ENCODE assay signal across 1 cellular context in the genomic region with DNA sequence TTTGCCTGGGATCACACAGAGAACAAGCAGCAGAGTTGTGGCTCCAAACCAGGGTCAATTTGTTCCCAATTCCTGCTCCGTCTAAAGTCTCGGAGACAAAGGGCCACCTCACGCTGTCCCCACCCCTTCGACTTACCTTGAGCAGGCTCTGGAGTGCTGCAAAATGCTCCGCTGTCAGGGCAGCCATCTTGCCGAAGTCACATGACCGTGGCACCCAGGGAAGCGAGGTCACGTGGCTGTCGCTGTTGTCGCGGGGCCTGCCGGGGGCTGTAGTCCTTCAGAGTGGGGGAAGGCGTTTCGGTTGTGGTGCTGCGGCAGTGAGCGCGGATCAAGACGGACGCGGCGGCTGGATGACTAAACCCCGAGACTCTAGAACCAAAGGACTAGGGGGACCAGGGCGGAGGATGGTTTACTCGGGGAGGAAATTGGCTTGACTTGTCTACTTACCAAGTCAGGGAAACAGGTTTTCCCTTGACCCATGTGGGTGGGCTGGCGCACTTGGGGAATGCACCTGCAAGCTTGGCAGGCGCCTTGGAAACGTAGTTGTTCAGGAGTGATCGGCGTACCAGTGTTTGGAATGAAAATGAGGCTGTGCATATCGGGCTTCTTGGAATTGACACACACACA.
A peak's percentile ranks its signal among the peaks of the same experiment; 100 is the strongest.
TF ChIP-seq lines count a peak whose summit lies in the region.

A gene (minus strand): TSS at position 199 of the 627 bp plus-strand sequence. CDS start 12 bp downstream, at position 187.

TF ChIP-seq in K562, 482 proteins besides CTCF, POLR2A, EP300 and RAD21 (continued from another document and continues in another):
- TF ChIP-seq CBFA2T2 (conservative IDR thresholded peaks at IDR 0.05) (peak; percentile 98), KDM4B (IDR thresholded peaks at IDR 0.05; ENCODE audit: borderline replicate concordance in 2 of 2, low read depth in 1 of 2) (peak in 1 of 2 experiments; percentile 93; a peak in 2 of 4 replicates), NR4A1 (CRISPR knock-in tag; IDR thresholded peaks at IDR 0.05) (no peak), NR4A1 (tag; IDR thresholded peaks at IDR 0.05) (0 out of 2 replicates have a peak, but pooled peaks have one; percentile 27), SRF (CRISPR knock-in tag; IDR thresholded peaks at IDR 0.05) (no peak), GABPB1 (CRISPR knock-in tag; IDR thresholded peaks at IDR 0.05) (peak; percentile 52; the same call in 1 of the 2 replicates), STAG1 (CRISPR knock-in tag; IDR thresholded peaks at IDR 0.05; ENCODE audit: borderline replicate concordance) (no peak), CBX3 (IDR thresholded peaks at IDR 0.05; ENCODE audit: borderline replicate concordance in 1 of 2, low read length in 2 of 2) (0 out of 3 replicates have a peak, but pooled peaks of 1 of the 2 experiments have one; percentile 31), ZNF217 (CRISPR knock-in tag; IDR thresholded peaks at IDR 0.05) (no peak), ZNF239 (CRISPR knock-in tag; IDR thresholded peaks at IDR 0.05) (0 out of 2 replicates have a peak, but pooled peaks have one; percentile 13), MAZ (CRISPR knock-in tag; conservative IDR thresholded peaks at IDR 0.05 in 1 of 2, IDR thresholded peaks at IDR 0.05 in 1 of 2) (peak; percentile 58 to 79; a peak in 3 of 4 replicates), NR2C2 (CRISPR knock-in tag; IDR thresholded peaks at IDR 0.05) (peak; percentile 76), NR2C2 (tag; IDR thresholded peaks at IDR 0.05) (peak; percentile 81), ZNF124 (CRISPR knock-in tag; IDR thresholded peaks at IDR 0.05) (no peak), YY1 (IDR thresholded peaks at IDR 0.05; ENCODE audit: borderline replicate concordance in 1 of 3, control insufficient read depth in 1 of 3, extremely low read depth in 1 of 3, insufficient read depth in 3 of 3, insufficient read length in 1 of 3, insufficient replicate concordance in 2 of 3, low read depth in 1 of 3, low read length in 2 of 3) (peak; percentile 88 to 99 (median 98)), MEF2D (tag; conservative IDR thresholded peaks at IDR 0.05; ENCODE audit: low read depth) (0 out of 2 replicates have a peak, but pooled peaks have one; percentile 51)
- TF ChIP-seq, protein P1, sequence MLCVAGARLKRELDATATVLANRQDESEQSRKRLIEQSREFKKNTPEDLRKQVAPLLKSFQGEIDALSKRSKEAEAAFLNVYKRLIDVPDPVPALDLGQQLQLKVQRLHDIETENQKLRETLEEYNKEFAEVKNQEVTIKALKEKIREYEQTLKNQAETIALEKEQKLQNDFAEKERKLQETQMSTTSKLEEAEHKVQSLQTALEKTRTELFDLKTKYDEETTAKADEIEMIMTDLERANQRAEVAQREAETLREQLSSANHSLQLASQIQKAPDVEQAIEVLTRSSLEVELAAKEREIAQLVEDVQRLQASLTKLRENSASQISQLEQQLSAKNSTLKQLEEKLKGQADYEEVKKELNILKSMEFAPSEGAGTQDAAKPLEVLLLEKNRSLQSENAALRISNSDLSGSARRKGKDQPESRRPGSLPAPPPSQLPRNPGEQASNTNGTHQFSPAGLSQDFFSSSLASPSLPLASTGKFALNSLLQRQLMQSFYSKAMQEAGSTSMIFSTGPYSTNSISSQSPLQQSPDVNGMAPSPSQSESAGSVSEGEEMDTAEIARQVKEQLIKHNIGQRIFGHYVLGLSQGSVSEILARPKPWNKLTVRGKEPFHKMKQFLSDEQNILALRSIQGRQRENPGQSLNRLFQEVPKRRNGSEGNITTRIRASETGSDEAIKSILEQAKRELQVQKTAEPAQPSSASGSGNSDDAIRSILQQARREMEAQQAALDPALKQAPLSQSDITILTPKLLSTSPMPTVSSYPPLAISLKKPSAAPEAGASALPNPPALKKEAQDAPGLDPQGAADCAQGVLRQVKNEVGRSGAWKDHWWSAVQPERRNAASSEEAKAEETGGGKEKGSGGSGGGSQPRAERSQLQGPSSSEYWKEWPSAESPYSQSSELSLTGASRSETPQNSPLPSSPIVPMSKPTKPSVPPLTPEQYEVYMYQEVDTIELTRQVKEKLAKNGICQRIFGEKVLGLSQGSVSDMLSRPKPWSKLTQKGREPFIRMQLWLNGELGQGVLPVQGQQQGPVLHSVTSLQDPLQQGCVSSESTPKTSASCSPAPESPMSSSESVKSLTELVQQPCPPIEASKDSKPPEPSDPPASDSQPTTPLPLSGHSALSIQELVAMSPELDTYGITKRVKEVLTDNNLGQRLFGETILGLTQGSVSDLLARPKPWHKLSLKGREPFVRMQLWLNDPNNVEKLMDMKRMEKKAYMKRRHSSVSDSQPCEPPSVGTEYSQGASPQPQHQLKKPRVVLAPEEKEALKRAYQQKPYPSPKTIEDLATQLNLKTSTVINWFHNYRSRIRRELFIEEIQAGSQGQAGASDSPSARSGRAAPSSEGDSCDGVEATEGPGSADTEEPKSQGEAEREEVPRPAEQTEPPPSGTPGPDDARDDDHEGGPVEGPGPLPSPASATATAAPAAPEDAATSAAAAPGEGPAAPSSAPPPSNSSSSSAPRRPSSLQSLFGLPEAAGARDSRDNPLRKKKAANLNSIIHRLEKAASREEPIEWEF (CRISPR knock-in tag; IDR thresholded peaks at IDR 0.05): 0 out of 2 replicates have a peak, but pooled peaks have one; percentile 51
- TF ChIP-seq, protein P2, sequence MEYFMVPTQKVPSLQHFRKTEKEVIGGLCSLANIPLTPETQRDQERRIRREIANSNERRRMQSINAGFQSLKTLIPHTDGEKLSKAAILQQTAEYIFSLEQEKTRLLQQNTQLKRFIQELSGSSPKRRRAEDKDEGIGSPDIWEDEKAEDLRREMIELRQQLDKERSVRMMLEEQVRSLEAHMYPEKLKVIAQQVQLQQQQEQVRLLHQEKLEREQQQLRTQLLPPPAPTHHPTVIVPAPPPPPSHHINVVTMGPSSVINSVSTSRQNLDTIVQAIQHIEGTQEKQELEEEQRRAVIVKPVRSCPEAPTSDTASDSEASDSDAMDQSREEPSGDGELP (CRISPR knock-in tag; IDR thresholded peaks at IDR 0.05; ENCODE audit: borderline replicate concordance): peak; percentile 80
- TF ChIP-seq, protein P3, sequence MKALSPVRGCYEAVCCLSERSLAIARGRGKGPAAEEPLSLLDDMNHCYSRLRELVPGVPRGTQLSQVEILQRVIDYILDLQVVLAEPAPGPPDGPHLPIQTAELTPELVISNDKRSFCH (CRISPR knock-in tag; IDR thresholded peaks at IDR 0.05): no peak
- TF ChIP-seq, protein P3 (tag; IDR thresholded peaks at IDR 0.05): 0 out of 2 replicates have a peak, but pooled peaks have one; percentile 22
- TF ChIP-seq, protein P4, sequence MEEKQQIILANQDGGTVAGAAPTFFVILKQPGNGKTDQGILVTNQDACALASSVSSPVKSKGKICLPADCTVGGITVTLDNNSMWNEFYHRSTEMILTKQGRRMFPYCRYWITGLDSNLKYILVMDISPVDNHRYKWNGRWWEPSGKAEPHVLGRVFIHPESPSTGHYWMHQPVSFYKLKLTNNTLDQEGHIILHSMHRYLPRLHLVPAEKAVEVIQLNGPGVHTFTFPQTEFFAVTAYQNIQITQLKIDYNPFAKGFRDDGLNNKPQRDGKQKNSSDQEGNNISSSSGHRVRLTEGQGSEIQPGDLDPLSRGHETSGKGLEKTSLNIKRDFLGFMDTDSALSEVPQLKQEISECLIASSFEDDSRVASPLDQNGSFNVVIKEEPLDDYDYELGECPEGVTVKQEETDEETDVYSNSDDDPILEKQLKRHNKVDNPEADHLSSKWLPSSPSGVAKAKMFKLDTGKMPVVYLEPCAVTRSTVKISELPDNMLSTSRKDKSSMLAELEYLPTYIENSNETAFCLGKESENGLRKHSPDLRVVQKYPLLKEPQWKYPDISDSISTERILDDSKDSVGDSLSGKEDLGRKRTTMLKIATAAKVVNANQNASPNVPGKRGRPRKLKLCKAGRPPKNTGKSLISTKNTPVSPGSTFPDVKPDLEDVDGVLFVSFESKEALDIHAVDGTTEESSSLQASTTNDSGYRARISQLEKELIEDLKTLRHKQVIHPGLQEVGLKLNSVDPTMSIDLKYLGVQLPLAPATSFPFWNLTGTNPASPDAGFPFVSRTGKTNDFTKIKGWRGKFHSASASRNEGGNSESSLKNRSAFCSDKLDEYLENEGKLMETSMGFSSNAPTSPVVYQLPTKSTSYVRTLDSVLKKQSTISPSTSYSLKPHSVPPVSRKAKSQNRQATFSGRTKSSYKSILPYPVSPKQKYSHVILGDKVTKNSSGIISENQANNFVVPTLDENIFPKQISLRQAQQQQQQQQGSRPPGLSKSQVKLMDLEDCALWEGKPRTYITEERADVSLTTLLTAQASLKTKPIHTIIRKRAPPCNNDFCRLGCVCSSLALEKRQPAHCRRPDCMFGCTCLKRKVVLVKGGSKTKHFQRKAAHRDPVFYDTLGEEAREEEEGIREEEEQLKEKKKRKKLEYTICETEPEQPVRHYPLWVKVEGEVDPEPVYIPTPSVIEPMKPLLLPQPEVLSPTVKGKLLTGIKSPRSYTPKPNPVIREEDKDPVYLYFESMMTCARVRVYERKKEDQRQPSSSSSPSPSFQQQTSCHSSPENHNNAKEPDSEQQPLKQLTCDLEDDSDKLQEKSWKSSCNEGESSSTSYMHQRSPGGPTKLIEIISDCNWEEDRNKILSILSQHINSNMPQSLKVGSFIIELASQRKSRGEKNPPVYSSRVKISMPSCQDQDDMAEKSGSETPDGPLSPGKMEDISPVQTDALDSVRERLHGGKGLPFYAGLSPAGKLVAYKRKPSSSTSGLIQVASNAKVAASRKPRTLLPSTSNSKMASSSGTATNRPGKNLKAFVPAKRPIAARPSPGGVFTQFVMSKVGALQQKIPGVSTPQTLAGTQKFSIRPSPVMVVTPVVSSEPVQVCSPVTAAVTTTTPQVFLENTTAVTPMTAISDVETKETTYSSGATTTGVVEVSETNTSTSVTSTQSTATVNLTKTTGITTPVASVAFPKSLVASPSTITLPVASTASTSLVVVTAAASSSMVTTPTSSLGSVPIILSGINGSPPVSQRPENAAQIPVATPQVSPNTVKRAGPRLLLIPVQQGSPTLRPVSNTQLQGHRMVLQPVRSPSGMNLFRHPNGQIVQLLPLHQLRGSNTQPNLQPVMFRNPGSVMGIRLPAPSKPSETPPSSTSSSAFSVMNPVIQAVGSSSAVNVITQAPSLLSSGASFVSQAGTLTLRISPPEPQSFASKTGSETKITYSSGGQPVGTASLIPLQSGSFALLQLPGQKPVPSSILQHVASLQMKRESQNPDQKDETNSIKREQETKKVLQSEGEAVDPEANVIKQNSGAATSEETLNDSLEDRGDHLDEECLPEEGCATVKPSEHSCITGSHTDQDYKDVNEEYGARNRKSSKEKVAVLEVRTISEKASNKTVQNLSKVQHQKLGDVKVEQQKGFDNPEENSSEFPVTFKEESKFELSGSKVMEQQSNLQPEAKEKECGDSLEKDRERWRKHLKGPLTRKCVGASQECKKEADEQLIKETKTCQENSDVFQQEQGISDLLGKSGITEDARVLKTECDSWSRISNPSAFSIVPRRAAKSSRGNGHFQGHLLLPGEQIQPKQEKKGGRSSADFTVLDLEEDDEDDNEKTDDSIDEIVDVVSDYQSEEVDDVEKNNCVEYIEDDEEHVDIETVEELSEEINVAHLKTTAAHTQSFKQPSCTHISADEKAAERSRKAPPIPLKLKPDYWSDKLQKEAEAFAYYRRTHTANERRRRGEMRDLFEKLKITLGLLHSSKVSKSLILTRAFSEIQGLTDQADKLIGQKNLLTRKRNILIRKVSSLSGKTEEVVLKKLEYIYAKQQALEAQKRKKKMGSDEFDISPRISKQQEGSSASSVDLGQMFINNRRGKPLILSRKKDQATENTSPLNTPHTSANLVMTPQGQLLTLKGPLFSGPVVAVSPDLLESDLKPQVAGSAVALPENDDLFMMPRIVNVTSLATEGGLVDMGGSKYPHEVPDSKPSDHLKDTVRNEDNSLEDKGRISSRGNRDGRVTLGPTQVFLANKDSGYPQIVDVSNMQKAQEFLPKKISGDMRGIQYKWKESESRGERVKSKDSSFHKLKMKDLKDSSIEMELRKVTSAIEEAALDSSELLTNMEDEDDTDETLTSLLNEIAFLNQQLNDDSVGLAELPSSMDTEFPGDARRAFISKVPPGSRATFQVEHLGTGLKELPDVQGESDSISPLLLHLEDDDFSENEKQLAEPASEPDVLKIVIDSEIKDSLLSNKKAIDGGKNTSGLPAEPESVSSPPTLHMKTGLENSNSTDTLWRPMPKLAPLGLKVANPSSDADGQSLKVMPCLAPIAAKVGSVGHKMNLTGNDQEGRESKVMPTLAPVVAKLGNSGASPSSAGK (IDR thresholded peaks at IDR 0.05): peak; percentile 44; the same call in 1 of the 2 replicates
- TF ChIP-seq, protein P5, sequence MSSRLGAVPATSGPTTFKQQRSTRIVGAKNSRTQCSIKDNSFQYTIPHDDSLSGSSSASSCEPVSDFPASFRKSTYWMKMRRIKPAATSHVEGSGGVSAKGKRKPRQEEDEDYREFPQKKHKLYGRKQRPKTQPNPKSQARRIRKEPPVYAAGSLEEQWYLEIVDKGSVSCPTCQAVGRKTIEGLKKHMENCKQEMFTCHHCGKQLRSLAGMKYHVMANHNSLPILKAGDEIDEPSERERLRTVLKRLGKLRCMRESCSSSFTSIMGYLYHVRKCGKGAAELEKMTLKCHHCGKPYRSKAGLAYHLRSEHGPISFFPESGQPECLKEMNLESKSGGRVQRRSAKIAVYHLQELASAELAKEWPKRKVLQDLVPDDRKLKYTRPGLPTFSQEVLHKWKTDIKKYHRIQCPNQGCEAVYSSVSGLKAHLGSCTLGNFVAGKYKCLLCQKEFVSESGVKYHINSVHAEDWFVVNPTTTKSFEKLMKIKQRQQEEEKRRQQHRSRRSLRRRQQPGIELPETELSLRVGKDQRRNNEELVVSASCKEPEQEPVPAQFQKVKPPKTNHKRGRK (tag; IDR thresholded peaks at IDR 0.05): no peak
- TF ChIP-seq, protein P6, sequence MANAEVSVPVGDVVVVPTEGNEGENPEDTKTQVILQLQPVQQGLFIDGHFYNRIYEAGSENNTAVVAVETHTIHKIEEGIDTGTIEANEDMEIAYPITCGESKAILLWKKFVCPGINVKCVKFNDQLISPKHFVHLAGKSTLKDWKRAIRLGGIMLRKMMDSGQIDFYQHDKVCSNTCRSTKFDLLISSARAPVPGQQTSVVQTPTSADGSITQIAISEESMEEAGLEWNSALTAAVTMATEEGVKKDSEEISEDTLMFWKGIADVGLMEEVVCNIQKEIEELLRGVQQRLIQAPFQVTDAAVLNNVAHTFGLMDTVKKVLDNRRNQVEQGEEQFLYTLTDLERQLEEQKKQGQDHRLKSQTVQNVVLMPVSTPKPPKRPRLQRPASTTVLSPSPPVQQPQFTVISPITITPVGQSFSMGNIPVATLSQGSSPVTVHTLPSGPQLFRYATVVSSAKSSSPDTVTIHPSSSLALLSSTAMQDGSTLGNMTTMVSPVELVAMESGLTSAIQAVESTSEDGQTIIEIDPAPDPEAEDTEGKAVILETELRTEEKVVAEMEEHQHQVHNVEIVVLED (CRISPR knock-in tag; IDR thresholded peaks at IDR 0.05): peak; percentile 38; the same call in 1 of the 2 replicates
- TF ChIP-seq, protein P7, sequence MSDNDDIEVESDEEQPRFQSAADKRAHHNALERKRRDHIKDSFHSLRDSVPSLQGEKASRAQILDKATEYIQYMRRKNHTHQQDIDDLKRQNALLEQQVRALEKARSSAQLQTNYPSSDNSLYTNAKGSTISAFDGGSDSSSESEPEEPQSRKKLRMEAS (CRISPR knock-in tag; IDR thresholded peaks at IDR 0.05): peak; percentile 84
- TF ChIP-seq, protein P8, sequence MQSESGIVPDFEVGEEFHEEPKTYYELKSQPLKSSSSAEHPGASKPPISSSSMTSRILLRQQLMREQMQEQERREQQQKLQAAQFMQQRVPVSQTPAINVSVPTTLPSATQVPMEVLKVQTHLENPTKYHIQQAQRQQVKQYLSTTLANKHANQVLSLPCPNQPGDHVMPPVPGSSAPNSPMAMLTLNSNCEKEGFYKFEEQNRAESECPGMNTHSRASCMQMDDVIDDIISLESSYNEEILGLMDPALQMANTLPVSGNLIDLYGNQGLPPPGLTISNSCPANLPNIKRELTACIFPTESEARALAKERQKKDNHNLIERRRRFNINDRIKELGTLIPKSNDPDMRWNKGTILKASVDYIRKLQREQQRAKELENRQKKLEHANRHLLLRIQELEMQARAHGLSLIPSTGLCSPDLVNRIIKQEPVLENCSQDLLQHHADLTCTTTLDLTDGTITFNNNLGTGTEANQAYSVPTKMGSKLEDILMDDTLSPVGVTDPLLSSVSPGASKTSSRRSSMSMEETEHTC (IDR thresholded peaks at IDR 0.05): peak; percentile 90; the same call in 1 of the 2 replicates
